Comparison of ENCODE assay signal across 18 cellular contexts in the genomic region with DNA sequence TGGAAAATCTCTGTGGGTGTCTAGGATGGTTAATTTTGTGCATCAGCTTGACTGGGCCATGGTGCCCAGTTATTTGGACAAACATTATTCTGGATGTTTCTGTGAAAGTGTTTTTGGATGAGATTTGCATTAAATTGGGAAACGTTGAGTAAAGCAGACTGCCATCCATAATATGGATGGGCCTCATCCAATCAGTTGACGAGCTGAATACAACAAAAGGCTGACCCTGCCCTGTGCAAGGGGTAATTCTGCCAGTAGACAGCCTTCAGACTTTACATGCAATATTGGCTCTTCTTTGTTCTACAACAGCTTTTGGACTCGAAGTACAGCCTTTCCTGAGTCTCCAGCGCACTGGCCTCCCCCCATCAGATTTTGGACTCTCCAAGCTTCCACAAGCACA. TPM values are rescaled to one million over a fixed set of nuclear protein-coding genes. Genes with fewer than 3 reads are reported as not detected.
DNase-seq lines count a peak whose midpoint lies in the region; ATAC-seq, FAIRE-seq and TF ChIP-seq lines count a peak whose summit lies in the region.
"Had no signal": no experiment of that assay in that cellular context is flagged by ENCODE, and none has a peak within 500 bp of the region (broad histone marks: within the 10 kb centered on the region; RNA-seq: fewer than 3 reads in every experiment).

No MANE protein-coding gene starts in this region.

- peak overlapping the region in 1 of 3 donors; percentile 70 for H3K27ac Mint-ChIP-seq in CD4-positive, CD25-positive, alpha-beta regulatory T cell
- H3K27ac Mint-ChIP-seq in progenitor cell of endocrine pancreas: no peak overlapping the region
- H3K27ac Mint-ChIP-seq: CD14-positive monocyte, H9 had no signal

- in situ Hi-C loops in K562 (cut with MboI): no loop called here

- H3K79me2 ChIP-seq in K562 (ENCODE audit: control insufficient read depth, insufficient read depth, low read length): peaks cover 13% of the 10 kb centered on the region

- H3K4me1 ChIP-seq in CD4-positive, CD25-positive, alpha-beta regulatory T cell (ENCODE audit: control insufficient read depth, insufficient read depth, low read length, poor library complexity, severe bottlenecking): peaks cover 18% of the 10 kb centered on the region
- H3K4me1 ChIP-seq in K562 (replicated peaks in 1 of 2; ENCODE audit: control insufficient read depth in 2 of 2, insufficient read depth in 2 of 2, low read length in 2 of 2) (peaks cover 15% of the 10 kb centered on the region in 2 experiments; a peak in 4 of 5 replicates), testis (no peaks in the 10 kb centered on the region)

- H3K9ac ChIP-seq in K562 (ENCODE audit: insufficient read depth in 1 of 2, low read depth in 2 of 2, low read length in 2 of 2): no peak overlapping the region
- H3K9ac ChIP-seq: BLaER1 had no signal

- ATAC-seq in CD4-positive, CD25-positive, alpha-beta regulatory T cell (ENCODE audit: low read depth in 2 of 2): no peak
- ATAC-seq in K562: no peak

- H3K4me2 ChIP-seq in K562 (ENCODE audit: insufficient read depth, low read length): no peak overlapping the region
- H3K4me2 ChIP-seq: BLaER1 had no signal

- H3K27ac ChIP-seq in CD4-positive, CD25-positive, alpha-beta regulatory T cell (ENCODE audit: insufficient read depth, low read length, poor library complexity, severe bottlenecking): no peak overlapping the region
- H3K27ac ChIP-seq in K562 (ENCODE audit: extremely low read depth, low read depth, low read length) (no peak overlapping the region), testis (no peak overlapping the region)
- H3K27ac ChIP-seq: BLaER1 had no signal

- intact Hi-C loops in K562 (cut with micrococcal nuclease) (no loop called here), testis (cut with DNase I; ENCODE audit: low total_unique reads) (no loop called here), head of caudate nucleus (cut with DNase I) (no loop called here)

- TF ChIP-seq CTCF in K562 (IDR thresholded peaks at IDR 0.05 in 2 of 3, conservative IDR thresholded peaks at IDR 0.05 in 1 of 3; ENCODE audit: insufficient read depth in 2 of 3, low read depth in 1 of 3, low read length in 3 of 3): no peak
- TF ChIP-seq CTCF in progenitor cell of endocrine pancreas (IDR thresholded peaks at IDR 0.05; ENCODE audit: unreplicated experiment): no peak
- no peak for TF ChIP-seq CTCF in testis (IDR thresholded peaks at IDR 0.05)

- H3K9me3 Mint-ChIP-seq in CD4-positive, CD25-positive, alpha-beta regulatory T cell: no peaks in the 10 kb centered on the region
- H3K9me3 Mint-ChIP-seq in progenitor cell of endocrine pancreas (ENCODE audit: low read depth): no peaks in the 10 kb centered on the region
- H3K9me3 Mint-ChIP-seq: H9 had no signal

- no peaks in the 10 kb centered on the region for H3K36me3 Mint-ChIP-seq in CD4-positive, CD25-positive, alpha-beta regulatory T cell
- H3K36me3 Mint-ChIP-seq in progenitor cell of endocrine pancreas (ENCODE audit: insufficient read depth): no peaks in the 10 kb centered on the region
- H3K36me3 Mint-ChIP-seq: CD14-positive monocyte had no signal

- no peaks in the 10 kb centered on the region for H3K27me3 Mint-ChIP-seq in CD4-positive, CD25-positive, alpha-beta regulatory T cell
- peaks cover 2% of the 10 kb centered on the region for H3K27me3 Mint-ChIP-seq in progenitor cell of endocrine pancreas

- BruUV-seq in K562 (replicated peaks; lab: Mats Ljungman, UMichigan): no TSS peak

- 43% methylated on average over 3 of the region's 4 CpGs for WGBS in K562 (ENCODE audit: insufficient coverage, low coverage, missing lambda C conversion rate)
- 43 to 66% methylated on average over 4 of the region's 4 CpGs for WGBS in testis, 2 donors

- no peaks in the 10 kb centered on the region for H3K9me1 ChIP-seq in K562 (ENCODE audit: control insufficient read depth, insufficient read depth, low read length)

- POLR2A ChIA-PET in K562 (lab: Yijun Ruan, JAX): no interaction called here

- TF ChIP-seq EP300 in K562 (IDR thresholded peaks at IDR 0.05; ENCODE audit: low read length): no peak

- H2AFZ ChIP-seq in K562 (ENCODE audit: low read depth, low read length): no peak overlapping the region

- no peaks in the 10 kb centered on the region for H3K9me3 ChIP-seq in CD4-positive, CD25-positive, alpha-beta regulatory T cell (ENCODE audit: control insufficient read depth in 2 of 2, low read length in 2 of 2)
- H3K9me3 ChIP-seq in K562 (replicated peaks; ENCODE audit: control insufficient read depth, insufficient read depth, low read depth, low read length) (no peaks in the 10 kb centered on the region), testis (no peaks in the 10 kb centered on the region)

- no peaks in the 10 kb centered on the region for H4K20me1 ChIP-seq in K562 (replicated peaks; ENCODE audit: control insufficient read depth, insufficient read depth, low read length)
- H4K20me1 ChIP-seq: BLaER1 had no signal

- TF ChIP-seq POLR2A in K562 (conservative IDR thresholded peaks at IDR 0.05): no peak
- TF ChIP-seq POLR2A in testis (IDR thresholded peaks at IDR 0.05): no peak

- H3K4me3 Mint-ChIP-seq in CD4-positive, CD25-positive, alpha-beta regulatory T cell: peak overlapping the region in 3 of 4 donors; percentile 13 to 64 (median 29)
- peak overlapping the region; percentile 16 for H3K4me3 Mint-ChIP-seq in progenitor cell of endocrine pancreas (ENCODE audit: low read depth)
- H3K4me3 Mint-ChIP-seq: H9 had no signal

- no peaks in the 10 kb centered on the region for H3K36me3 ChIP-seq in CD4-positive, CD25-positive, alpha-beta regulatory T cell (ENCODE audit: control insufficient read depth, insufficient read depth, low read length)
- peaks cover 6% of the 10 kb centered on the region; the same call in 1 of the 3 replicates for H3K36me3 ChIP-seq in K562 (ENCODE audit: control insufficient read depth, insufficient read depth, low read length)
- H3K36me3 ChIP-seq in testis (ENCODE audit: low read depth, missing control alignments): no peaks in the 10 kb centered on the region
- H3K36me3 ChIP-seq: BLaER1 had no signal

- peaks cover 7 to 28% (median 17%) of the 10 kb centered on the region in 4 donors for H3K4me1 Mint-ChIP-seq in CD4-positive, CD25-positive, alpha-beta regulatory T cell
- H3K4me1 Mint-ChIP-seq in progenitor cell of endocrine pancreas (ENCODE audit: low read depth): peaks cover 7% of the 10 kb centered on the region

- TF ChIP-seq RAD21 in K562 (CRISPR knock-in tag; conservative IDR thresholded peaks at IDR 0.05 in 1 of 2, IDR thresholded peaks at IDR 0.05 in 1 of 2): no peak

- H3K27me3 ChIP-seq in CD4-positive, CD25-positive, alpha-beta regulatory T cell (ENCODE audit: control insufficient read depth, insufficient read depth, low read length): no peaks in the 10 kb centered on the region
- peaks cover 0 to 9% of the 10 kb centered on the region in 2 experiments; a peak in 2 of 5 replicates for H3K27me3 ChIP-seq in K562 (ENCODE audit: control insufficient read depth in 2 of 2, insufficient read depth in 2 of 2, low read length in 2 of 2)
- no peaks in the 10 kb centered on the region for H3K27me3 ChIP-seq in testis
- H3K27me3 ChIP-seq: BLaER1 had no signal

- no peak for DNase-seq in CD4-positive, CD25-positive, alpha-beta regulatory T cell
- no peak for DNase-seq in HTR-8/SVneo (ENCODE audit: insufficient read length, low spot score)
- no peak for DNase-seq in K562 (ENCODE audit: extremely low read depth in 1 of 4, low spot score in 3 of 4)
- no peak for DNase-seq in progenitor cell of endocrine pancreas (ENCODE audit: low spot score, unreplicated experiment)
- DNase-seq in testis: no peak
- DNase-seq in head of caudate nucleus: no peak
- no peak for DNase-seq in cerebellum (ENCODE audit: low spot score)
- DNase-seq: 8988T, DMS153, DMS79, GDM1, H9, KBM-7 had no signal

- H3K4me3 ChIP-seq in CD4-positive, CD25-positive, alpha-beta regulatory T cell (ENCODE audit: low read depth, low read length): no peak overlapping the region
- H3K4me3 ChIP-seq in K562: no peak overlapping the region
- H3K4me3 ChIP-seq in testis: no peak overlapping the region
- H3K4me3 ChIP-seq: BLaER1 had no signal

- CTCF ChIA-PET in K562 (lab: Yijun Ruan, JAX; ENCODE audit: low intra/inter-chr PET ratio): no interaction called here

- FAIRE-seq in HTR-8/SVneo (lab: Jason Lieb, UNC) (peak; percentile 31), K562 (lab: Jason Lieb, UNC) (no peak)
- FAIRE-seq: GM12892, GM18507, H1 had no signal

RNA-seq across cellular contexts. Expression of a gene that starts 1.5 kb away (rescaled TPM):
- 9.3 TPM for total RNA-seq in CD4-positive, CD25-positive, alpha-beta regulatory T cell
- 10 to 100 TPM; 12.2 to 20.7 (median 17.2) TPM for polyA plus RNA-seq in CD4-positive, CD25-positive, alpha-beta regulatory T cell
- total RNA-seq in K562 (2011; cell fraction: chromatin; rRNA removed; ENCODE audit: low replicate concordance): 4.6 and 10.9 TPM in 2 replicates
- total RNA-seq in K562 (2011; cell fraction: nucleolus; rRNA removed): 5.8 and 6.7 TPM in 2 replicates
- 12.1 and 17.2 TPM in 2 replicates for total RNA-seq in K562 (2011; cell fraction: nucleoplasm; rRNA removed)
- total RNA-seq in K562 (2014; rRNA removed): 41.5 and 46.3 TPM in 2 replicates
- 60.4 and 62.4 TPM in 2 replicates for total RNA-seq in K562 (2014; rRNA removed; fragmentation: Illumina TruSeq; extraction: Trizol)
- total RNA-seq in K562 (2015; rRNA removed; fragmentation: Illumina TruSeq; extraction: Trizol): 58.3 and 62.4 TPM in 2 replicates
- 41.3 and 46.5 TPM in 2 replicates for total RNA-seq in K562 (2021)
- 75.1 and 98.8 TPM in 2 replicates for polyA plus RNA-seq in K562 (2011; rRNA removed)
- 37.8 and 54.2 TPM in 2 replicates for polyA plus RNA-seq in K562 (2011; cell fraction: cytosol; rRNA removed)
- 18.3 and 23.5 TPM in 2 replicates for polyA plus RNA-seq in K562 (2011; cell fraction: nucleus; rRNA removed)
- polyA plus RNA-seq in K562 (2012): 53.0 and 71.2 TPM in 2 replicates
- polyA plus RNA-seq in K562 (2014; fragmentation: Illumina TruSeq; extraction: Trizol): 68.8 and 83.6 TPM in 2 replicates
- polyA plus RNA-seq in K562 (2014; fragmentation: Nextera tagmentation; extraction: Ambion mirVana): 100 to 1,000 TPM; 127 to 128 TPM
- 70.7 and 78.2 TPM in 2 replicates for polyA plus RNA-seq in K562 (2014; rRNA removed)
- 38.3 and 42.7 TPM in 2 replicates for polyA minus RNA-seq in K562 (2011; rRNA and poly(A)+ RNA removed)
- 8.2 and 11.2 TPM in 2 replicates for polyA minus RNA-seq in K562 (2011; cell fraction: cytosol; rRNA and poly(A)+ RNA removed)
- 5.1 and 11.2 TPM in 2 replicates for polyA minus RNA-seq in K562 (2011; cell fraction: nucleus; rRNA and poly(A)+ RNA removed)
- 20.2 and 20.5 TPM in 2 replicates for total RNA-seq in progenitor cell of endocrine pancreas
- 100 to 1,000 TPM in 1 of 2 donors, 10 to 100 TPM in 1; 99.0 to 160 TPM for total RNA-seq in testis
- 398 TPM for polyA plus RNA-seq in testis (ENCODE audit: insufficient read depth, low read depth, low replicate concordance)
- total RNA-seq in cerebellum: 11.3 TPM

RNA-seq across cellular contexts. Expression of a gene that starts 45.9 kb away (rescaled TPM):
- 40.5 TPM for total RNA-seq in CD4-positive, CD25-positive, alpha-beta regulatory T cell
- 100 to 1,000 TPM in 2 of 4 donors, 10 to 100 TPM in 2; 81.2 to 112 (median 102) TPM for polyA plus RNA-seq in CD4-positive, CD25-positive, alpha-beta regulatory T cell
- 42.7 and 50.6 TPM in 2 replicates for total RNA-seq in K562 (2011; cell fraction: chromatin; rRNA removed; ENCODE audit: low replicate concordance)
- total RNA-seq in K562 (2011; cell fraction: nucleolus; rRNA removed): 53.0 and 54.3 TPM in 2 replicates
- 45.3 and 55.3 TPM in 2 replicates for total RNA-seq in K562 (2011; cell fraction: nucleoplasm; rRNA removed)
- total RNA-seq in K562 (2014; rRNA removed) (13.9 and 23.0 TPM in 2 replicates), K562 (2014; rRNA removed; fragmentation: Illumina TruSeq; extraction: Trizol) (66.7 and 76.5 TPM in 2 replicates), K562 (2015; rRNA removed; fragmentation: Illumina TruSeq; extraction: Trizol) (46.6 and 56.9 TPM in 2 replicates), K562 (2021) (71.3 and 79.6 TPM in 2 replicates), progenitor cell of endocrine pancreas (106 and 111 TPM in 2 replicates), testis (100 to 1,000 TPM in 1 of 2 donors, 10 to 100 TPM in 1; 44.2 to 157 TPM), cerebellum (40.2 TPM)
- polyA plus RNA-seq in K562 (2011; rRNA removed) (182 and 185 TPM in 2 replicates), K562 (2014; fragmentation: Illumina TruSeq; extraction: Trizol) (116 and 120 TPM in 2 replicates), K562 (2014; fragmentation: Nextera tagmentation; extraction: Ambion mirVana) (100 to 1,000 TPM; 253 to 283 TPM), K562 (2014; rRNA removed) (77.3 and 95.9 TPM in 2 replicates), testis (ENCODE audit: insufficient read depth, low read depth, low replicate concordance) (121 TPM)
- polyA plus RNA-seq in K562 (2011; cell fraction: cytosol; rRNA removed): 197 and 314 TPM in 2 replicates
- polyA plus RNA-seq in K562 (2011; cell fraction: nucleus; rRNA removed): 34.6 and 48.0 TPM in 2 replicates
- 80.5 and 159 TPM in 2 replicates for polyA plus RNA-seq in K562 (2012)
- polyA minus RNA-seq in K562 (2011; rRNA and poly(A)+ RNA removed): 110 and 122 TPM in 2 replicates
- 79.5 and 84.4 TPM in 2 replicates for polyA minus RNA-seq in K562 (2011; cell fraction: cytosol; rRNA and poly(A)+ RNA removed)
- 8.8 and 17.8 TPM in 2 replicates for polyA minus RNA-seq in K562 (2011; cell fraction: nucleus; rRNA and poly(A)+ RNA removed)
